12 cellular contexts compared by ENCODE assay signal in genomic region chr5:136383882-136384281, GRCh38. TPM values are rescaled to one million over a fixed set of nuclear protein-coding genes. Genes with fewer than 3 reads are reported as not detected.
DNase-seq lines count a peak whose midpoint lies in the region; ATAC-seq and TF ChIP-seq lines count a peak whose summit lies in the region.
"Not testable (repeated sequence)": the region's sequence is repeated elsewhere in the genome, so short reads cannot be mapped to it uniquely, and the experiment has no call there.
"Had no signal": no experiment of that assay in that cellular context is flagged by ENCODE, and none has a peak within 500 bp of the region (broad histone marks: within the 10 kb centered on the region; RNA-seq: fewer than 3 reads in every experiment).

No MANE protein-coding gene starts in this region.

- not testable (repeated sequence) for H3K9me2 ChIP-seq in MM.1S (replicated peaks; ENCODE audit: insufficient read depth, low read length)

- not testable (repeated sequence) for H3F3A ChIP-seq in MM.1S (ENCODE audit: insufficient read depth, low read length)

- CTCF ChIA-PET in HEK293 (lab: Yijun Ruan, JAX), result interaction anchor here (1.1 kb wide), 1 partner anchor 11 kb away, joined by 3 read pairs; no protein-coding TSS in a partner anchor

- POLR2A ChIA-PET in HEK293 (lab: Yijun Ruan, JAX), result not testable (repeated sequence)

- not testable (repeated sequence) for H3K36me3 ChIP-seq in HEK293 (ENCODE audit: control insufficient read depth in 2 of 2, insufficient read depth in 1 of 2, low read length in 2 of 2); MM.1S (replicated peaks; ENCODE audit: insufficient read depth, low read length)

- peak; percentile 45 for ATAC-seq in GM18498 (IDR thresholded peaks at IDR 0.05; ENCODE audit: unreplicated experiment)

- H3K27me3 ChIP-seq in MM.1S (replicated peaks; ENCODE audit: insufficient read depth, low read length), result not testable (repeated sequence)

- not testable (repeated sequence) for H4K20me1 ChIP-seq in MM.1S (ENCODE audit: insufficient read depth, low read length)

- DNase-seq in MM.1S, result peak; percentile 42
- DNase-seq in astrocyte of the hippocampus (ENCODE audit: low read depth, low spot score), result peak; percentile 59
- DNase-seq in kidney tubule cell (ENCODE audit: low spot score), result peak; percentile 55
- DNase-seq in renal cortical epithelial cell (ENCODE audit: low read depth), result peak; percentile 59

- H3K4me2 ChIP-seq in MM.1S (ENCODE audit: low read depth, low read length), result not testable (repeated sequence)

- not testable (repeated sequence) for H3K4me3 ChIP-seq in HEK293 (ENCODE audit: low read depth, low read length); MM.1S (ENCODE audit: low read length)

- not testable (repeated sequence) for H2AFZ ChIP-seq in MM.1S (ENCODE audit: low read length)

- TF ChIP-seq CTCF in HEK293 (tag by site-specific recombination; IDR thresholded peaks at IDR 0.05); MM.1S (IDR thresholded peaks at IDR 0.05; ENCODE audit: low read length): not testable (repeated sequence)

- H3K9me3 ChIP-seq in HEK293 (ENCODE audit: control insufficient read depth, insufficient read depth, low read depth, low read length); MM.1S (replicated peaks; ENCODE audit: insufficient read depth, low read length): not testable (repeated sequence)

- not testable (repeated sequence) for H3K27ac ChIP-seq in HEK293 (ENCODE audit: extremely low read depth, low read depth, low read length)
- H3K27ac ChIP-seq in MM.1S (ENCODE audit: low read length), result peak overlapping the region; percentile 24; the same call in 1 of the 2 replicates

- H3K79me2 ChIP-seq in MM.1S (ENCODE audit: low read length), result not testable (repeated sequence)

- H3K4me1 ChIP-seq in HEK293 (ENCODE audit: control insufficient read depth, insufficient read depth, low read length); MM.1S (ENCODE audit: low read length): not testable (repeated sequence)

- not testable (repeated sequence) for H3K9ac ChIP-seq in MM.1S (ENCODE audit: low read length)

TF ChIP-seq in HEK293, 187 proteins besides CTCF, POLR2A, EP300 and RAD21:
- TF ChIP-seq ZBTB11 (tag by site-specific recombination; conservative IDR thresholded peaks at IDR 0.05; ENCODE audit: low read depth), result 0 out of 2 replicates have a peak, but pooled peaks have one; percentile 16

RNA-seq across cellular contexts. Expression of gene TRPC7, which starts 18.5 kb away (rescaled TPM):
- 0.45 TPM in 1 of 2 replicates, not detected in the other for total RNA-seq in renal cortical epithelial cell
- total RNA-seq: A172; B cell; Caco-2; Calu3; CD4-positive, alpha-beta T cell; CD8-positive, alpha-beta T cell had no signal
